Comparison of ENCODE assay signal across 11 cellular contexts in the genomic region with DNA sequence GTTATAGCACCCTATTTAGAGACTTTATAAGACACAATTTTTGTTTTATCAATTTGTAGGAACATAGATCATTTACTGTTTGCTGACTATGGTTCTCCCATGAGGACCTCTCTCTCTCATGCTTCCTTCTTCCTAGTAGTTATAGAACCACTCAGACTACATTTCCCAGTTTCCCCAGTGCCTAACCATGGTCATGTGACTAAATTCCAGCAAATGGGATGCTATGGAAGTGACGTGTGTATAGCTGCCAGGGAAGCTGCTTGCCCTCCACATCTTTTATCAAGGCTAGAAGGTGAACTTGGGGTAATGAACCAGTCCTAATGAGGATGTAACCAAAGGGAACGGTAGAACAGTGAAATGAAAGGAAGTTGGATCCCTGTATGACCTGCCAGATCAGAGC.
DNase-seq lines count a peak whose midpoint lies in the region.
"Had no signal": no experiment of that assay in that cellular context is flagged by ENCODE, and none has a peak within 500 bp of the region (broad histone marks: within the 10 kb centered on the region; RNA-seq: fewer than 3 reads in every experiment).

No MANE protein-coding gene starts in this region.

- DNase-seq in DMS 273 (lab: John Stamatoyannopoulos, UW; ENCODE audit: unreplicated experiment) (peak; percentile 54), DMS 273 treated with DMSO at 0.1 percent for 48 hours (lab: John Stamatoyannopoulos, UW) (no peak), HS-27A (ENCODE audit: low read depth) (peak; percentile 5), astrocyte of the hippocampus (ENCODE audit: low read depth, low spot score) (peak; percentile 30), left kidney (ENCODE audit: low read depth, low spot score) (peak; percentile 29), germinal center (ENCODE audit: low spot score) (no peak), pons (ENCODE audit: low spot score) (no peak), NCI-H146 treated with DMSO at 0.1 percent for 48 hours (lab: John Stamatoyannopoulos, UW; ENCODE audit: unreplicated experiment) (no peak)
- DNase-seq: activated CD4-positive, CD25-positive, alpha-beta regulatory T cell; cortex of kidney; NCI-H510A treated with DMSO at 0.1 percent for 48 hours had no signal

Comparison
In these comparisons a context has a peak if more than half of its experiments do, and no peak if none do; other contexts are left out.
1. DNase-seq: peak in DMS 273 (single experiment), HS-27A (single experiment), astrocyte of the hippocampus (single experiment) and left kidney (single experiment); none in DMS 273 treated with DMSO at 0.1 percent for 48 hours (single experiment), germinal center (single experiment), pons (single experiment) and NCI-H146 treated with DMSO at 0.1 percent for 48 hours (single experiment).